ENCODE assay signal across 11 cellular contexts in genomic region chr15:79035111-79035601, GRCh38. TPM values are rescaled to one million over a fixed set of nuclear protein-coding genes. Genes with fewer than 3 reads are reported as not detected.
DNase-seq lines count a peak whose midpoint lies in the region; ATAC-seq and TF ChIP-seq lines count a peak whose summit lies in the region.
"Had no signal": no experiment of that assay in that cellular context is flagged by ENCODE, and none has a peak within 500 bp of the region (broad histone marks: within the 10 kb centered on the region; RNA-seq: fewer than 3 reads in every experiment).

No MANE protein-coding gene starts in this region.

- peak; percentile 13; the same call in 1 of the 2 replicates for TF ChIP-seq CTCF in AG10803 (conservative IDR thresholded peaks at IDR 0.05; ENCODE audit: low read length)
- TF ChIP-seq CTCF in Panc1 (IDR thresholded peaks at IDR 0.05): peak; percentile 28; the same call in 1 of the 2 replicates
- peak; percentile 29 for TF ChIP-seq CTCF in kidney epithelial cell (IDR thresholded peaks at IDR 0.05; ENCODE audit: insufficient read depth, low read length, poor library complexity, severe bottlenecking)
- TF ChIP-seq CTCF in lower lobe of right lung (IDR thresholded peaks at IDR 0.05): no peak

- POLR2A ChIA-PET in Panc1 (lab: Charles Lee): no interaction called here

- no peaks in the 10 kb centered on the region for H3K9me3 ChIP-seq in Panc1 (ENCODE audit: control insufficient read depth, insufficient read depth, low read depth, low read length)
- no peaks in the 10 kb centered on the region for H3K9me3 ChIP-seq in lower lobe of right lung
- H3K9me3 ChIP-seq: Peyer's patch had no signal

- H3K36me3 ChIP-seq in Panc1 (ENCODE audit: control insufficient read depth, insufficient read depth, low read length) (no peaks in the 10 kb centered on the region), kidney epithelial cell (ENCODE audit: control insufficient read depth, insufficient read depth, low read length) (no peaks in the 10 kb centered on the region), lower lobe of right lung (no peaks in the 10 kb centered on the region)
- H3K36me3 ChIP-seq: heart right ventricle, Peyer's patch had no signal

- BruUV-seq in Panc1 (replicated peaks; lab: Mats Ljungman, UMichigan): no TSS peak

- intact Hi-C loops in Panc1 (cut with micrococcal nuclease; ENCODE audit: unreplicated experiment) (no loop called here), lower lobe of right lung (cut with DNase I) (no loop called here)

- H3K27me3 ChIP-seq in Panc1 (ENCODE audit: control insufficient read depth, insufficient read depth, low read length): no peaks in the 10 kb centered on the region
- peaks cover 12% of the 10 kb centered on the region for H3K27me3 ChIP-seq in kidney epithelial cell (ENCODE audit: control insufficient read depth, insufficient read depth, low read length)
- H3K27me3 ChIP-seq in lower lobe of right lung (ENCODE audit: low read depth): peaks cover 6% of the 10 kb centered on the region
- H3K27me3 ChIP-seq: Peyer's patch had no signal

- CTCF ChIA-PET in Panc1 (lab: Charles Lee): interaction anchor here (0.6 kb wide), 2 partner anchors 37 to 56 kb away, joined by 5 to 6 read pairs; no protein-coding TSS in a partner anchor

- H3K4me1 ChIP-seq in Panc1 (ENCODE audit: control insufficient read depth, insufficient read depth, low read length): no peaks in the 10 kb centered on the region
- H3K4me1 ChIP-seq in lower lobe of right lung: no peaks in the 10 kb centered on the region
- H3K4me1 ChIP-seq: Peyer's patch had no signal

- peak; percentile 57 for ATAC-seq in GM19467 (IDR thresholded peaks at IDR 0.05; ENCODE audit: unreplicated experiment)
- peak; percentile 67 for ATAC-seq in Panc1
- no peak for ATAC-seq in HG03039 (IDR thresholded peaks at IDR 0.05; ENCODE audit: unreplicated experiment)
- ATAC-seq in lower lobe of right lung: no peak

- DNase-seq in AG10803 (ENCODE audit: low read depth): no peak
- no peak for DNase-seq in Panc1 (ENCODE audit: low read depth, low spot score)
- peak; percentile 18 for DNase-seq in kidney epithelial cell (ENCODE audit: low read depth)
- DNase-seq in NCI-H1048 (lab: John Stamatoyannopoulos, UW): no peak
- no peak for DNase-seq in superior temporal gyrus (ENCODE audit: extremely low spot score)
- no peak for DNase-seq in lower lobe of right lung
- DNase-seq: CD4-positive, alpha-beta memory T cell; heart right ventricle; Peyer's patch had no signal

- in situ Hi-C loops in Panc1 (cut with HindIII; ENCODE audit: low pct_unique_long_range_greater_than_20kb, low sequenced_read_pairs): no loop called here

- no peak overlapping the region for H3K4me3 ChIP-seq in AG10803 (ENCODE audit: low read length)
- no peak overlapping the region for H3K4me3 ChIP-seq in Panc1 (ENCODE audit: low read depth in 2 of 2, low read length in 2 of 2)
- H3K4me3 ChIP-seq in kidney epithelial cell (ENCODE audit: low read depth, low read length): no peak overlapping the region
- no peak overlapping the region for H3K4me3 ChIP-seq in lower lobe of right lung
- H3K4me3 ChIP-seq: Peyer's patch had no signal

- H3K27ac ChIP-seq in Panc1 (ENCODE audit: low read length) (no peak overlapping the region), lower lobe of right lung (no peak overlapping the region)
- H3K27ac ChIP-seq: heart right ventricle, Peyer's patch had no signal

RNA-seq across cellular contexts. Expression of gene RASGRF1, which starts 55.4 kb away (rescaled TPM):
- total RNA-seq in Panc1 (2021; ENCODE audit: unreplicated experiment): 0.59 TPM
- polyA plus RNA-seq in Panc1 (2012; ENCODE audit: insufficient read length): 1.2 TPM
- total RNA-seq in kidney epithelial cell: 0.48 and 1.4 TPM in 2 replicates
- total RNA-seq in lower lobe of right lung: 82.6 TPM
- total RNA-seq: CD4-positive, alpha-beta memory T cell had no signal
- polyA plus RNA-seq: CD4-positive, alpha-beta memory T cell had no signal

Comparison
In these comparisons a context has a peak if more than half of its experiments do, and no peak if none do; other contexts are left out.
1. ATAC-seq: peak in GM19467 (single experiment) and Panc1 (single experiment); none in HG03039 (single experiment) and lower lobe of right lung (0 of 2).
2. RNA of gene RASGRF1, which starts 55.4 kb away (total RNA-seq): 82.6 TPM in lower lobe of right lung (single experiment); 0.48 to 1.4 TPM in kidney epithelial cell and 0.59 TPM in Panc1 (single experiment); every median in the first group is over 10 times any median in the second.